In genomic region chr2:55152475-55153422, GRCh38 we compare ENCODE assay signal across 12 cellular contexts.
DNase-seq lines count a peak whose midpoint lies in the region; TF ChIP-seq lines count a peak whose summit lies in the region.
"Had no signal": no experiment of that assay in that cellular context is flagged by ENCODE, and none has a peak within 500 bp of the region (broad histone marks: within the 10 kb centered on the region; RNA-seq: fewer than 3 reads in every experiment).

No MANE protein-coding gene starts in this region.

- peaks cover 3% of the 10 kb centered on the region for H3K27me3 Mint-ChIP-seq in activated CD4-positive, alpha-beta T cell treated with anti-CD3 and anti-CD28 coated beads, Interleukin-2, amount 10 ng/mL, durations not matched to agents 24 days and 14 days
- no peaks in the 10 kb centered on the region for H3K27me3 Mint-ChIP-seq in activated CD4-positive, alpha-beta memory T cell treated with anti-CD3 and anti-CD28 coated beads, Interleukin-2, amount 10 ng/mL, durations not matched to agents 7 days and 5 days
- H3K27me3 Mint-ChIP-seq: activated CD4-positive, alpha-beta T cell treated with anti-CD3 and anti-CD28 coated beads, Interleukin-2, amount 10 ng/mL, durations not matched to agents 7 days and 5 days had no signal

- H3K4me3 ChIP-seq in esophagus muscularis mucosa (no peak overlapping the region), sigmoid colon (no peak overlapping the region), WERI-Rb-1 (ENCODE audit: low read depth, low read length) (no peak overlapping the region)
- H3K4me3 ChIP-seq: left lung, vagina had no signal

- TF ChIP-seq EP300 in esophagus muscularis mucosa (IDR thresholded peaks at IDR 0.05) (no peak), sigmoid colon (IDR thresholded peaks at IDR 0.05) (no peak)

- WGBS in esophagus muscularis mucosa: 81% methylated on average over 14 of the region's 14 CpGs
- 80 to 88% methylated on average over 14 of the region's 14 CpGs for WGBS in sigmoid colon, 2 donors

- intact Hi-C loops in esophagus muscularis mucosa (cut with DNase I) (loop anchor here (5.0 kb wide), 1 partner anchor 35 kb away; no protein-coding TSS in a partner anchor), sigmoid colon (cut with DNase I) (no loop called here)
- intact Hi-C loops in activated CD4-positive, alpha-beta T cell treated with anti-CD3 and anti-CD28 coated beads, Interleukin-2, amount 10 ng/mL, durations not matched to agents 24 days and 14 days (cut with micrococcal nuclease): no loop called here

- CTCF ChIA-PET in activated CD4-positive, alpha-beta memory T cell treated with anti-CD3 and anti-CD28 coated beads, Interleukin-2, amount 10 ng/mL, durations not matched to agents 7 days and 5 days (lab: Charles Lee): no interaction called here

- no peaks in the 10 kb centered on the region for H3K27me3 ChIP-seq in esophagus muscularis mucosa
- H3K27me3 ChIP-seq in sigmoid colon: no peaks in the 10 kb centered on the region
- H3K27me3 ChIP-seq in WERI-Rb-1 (ENCODE audit: insufficient read depth, low read depth, severe bottlenecking): no peaks in the 10 kb centered on the region
- H3K27me3 ChIP-seq: brain microvascular endothelial cell, left lung, vagina had no signal

- H3K4me1 ChIP-seq in esophagus muscularis mucosa (peaks cover 24 to 68% (median 66%) of the 10 kb centered on the region in 4 donors), sigmoid colon (peaks cover 0 to 73% (median 67%) of the 10 kb centered on the region in 4 donors)

- H3K9me3 Mint-ChIP-seq in activated CD4-positive, alpha-beta T cell treated with anti-CD3 and anti-CD28 coated beads, Interleukin-2, amount 10 ng/mL, durations not matched to agents 24 days and 14 days: no peaks in the 10 kb centered on the region
- H3K9me3 Mint-ChIP-seq in activated CD4-positive, alpha-beta memory T cell treated with anti-CD3 and anti-CD28 coated beads, Interleukin-2, amount 10 ng/mL, durations not matched to agents 7 days and 5 days: no peaks in the 10 kb centered on the region
- H3K9me3 Mint-ChIP-seq: activated CD4-positive, alpha-beta T cell treated with anti-CD3 and anti-CD28 coated beads, Interleukin-2, amount 10 ng/mL, durations not matched to agents 7 days and 5 days had no signal

- TF ChIP-seq CTCF in esophagus muscularis mucosa (IDR thresholded peaks at IDR 0.05) (no peak), sigmoid colon (IDR thresholded peaks at IDR 0.05) (no peak), WERI-Rb-1 (IDR thresholded peaks at IDR 0.05; ENCODE audit: low read depth, low read length) (no peak)

- H3K9me3 ChIP-seq in esophagus muscularis mucosa (no peaks in the 10 kb centered on the region), sigmoid colon (no peaks in the 10 kb centered on the region), WERI-Rb-1 (ENCODE audit: severe bottlenecking) (no peaks in the 10 kb centered on the region)
- H3K9me3 ChIP-seq: left lung, vagina had no signal

- H3K4me3 Mint-ChIP-seq in activated CD4-positive, alpha-beta T cell treated with anti-CD3 and anti-CD28 coated beads, Interleukin-2, amount 10 ng/mL, durations not matched to agents 24 days and 14 days: no peak overlapping the region
- H3K4me3 Mint-ChIP-seq in activated CD4-positive, alpha-beta memory T cell treated with anti-CD3 and anti-CD28 coated beads, Interleukin-2, amount 10 ng/mL, durations not matched to agents 7 days and 5 days: no peak overlapping the region
- H3K4me3 Mint-ChIP-seq: activated CD4-positive, alpha-beta T cell treated with anti-CD3 and anti-CD28 coated beads, Interleukin-2, amount 10 ng/mL, durations not matched to agents 7 days and 5 days had no signal

- POLR2A ChIA-PET in activated CD4-positive, alpha-beta memory T cell treated with anti-CD3 and anti-CD28 coated beads, Interleukin-2, amount 10 ng/mL, durations not matched to agents 7 days and 5 days (lab: Charles Lee): no interaction called here

- H3K27ac ChIP-seq in esophagus muscularis mucosa (replicated peaks in 1 of 4): peak overlapping the region; percentile 70 to 79 (median 75)
- peak overlapping the region in 3 of 4 donors; percentile 71 to 80 (median 78) for H3K27ac ChIP-seq in sigmoid colon
- H3K27ac ChIP-seq in WERI-Rb-1: no peak overlapping the region
- H3K27ac ChIP-seq: brain microvascular endothelial cell had no signal

- H3K27ac Mint-ChIP-seq in activated CD4-positive, alpha-beta T cell treated with anti-CD3 and anti-CD28 coated beads, Interleukin-2, amount 10 ng/mL, durations not matched to agents 24 days and 14 days: no peak overlapping the region
- H3K27ac Mint-ChIP-seq in activated CD4-positive, alpha-beta memory T cell treated with anti-CD3 and anti-CD28 coated beads, Interleukin-2, amount 10 ng/mL, durations not matched to agents 7 days and 5 days: no peak overlapping the region
- H3K27ac Mint-ChIP-seq: activated CD4-positive, alpha-beta T cell treated with anti-CD3 and anti-CD28 coated beads, Interleukin-2, amount 10 ng/mL, durations not matched to agents 7 days and 5 days had no signal

- DNase-seq in CD1c-positive myeloid dendritic cell (ENCODE audit: extremely low spot score) (peak; percentile 54), NCI-H2107 treated with DMSO at 0.1 percent for 48 hours (lab: John Stamatoyannopoulos, UW; ENCODE audit: unreplicated experiment) (peak; percentile 76), esophagus muscularis mucosa (ENCODE audit: extremely low spot score) (no peak), sigmoid colon (no peak), COLO668 (lab: John Stamatoyannopoulos, UW; ENCODE audit: unreplicated experiment) (no peak), WERI-Rb-1 (no peak)
- DNase-seq in activated CD4-positive, alpha-beta T cell treated with anti-CD3 and anti-CD28 coated beads, Interleukin-2, amount 10 ng/mL, durations not matched to agents 24 days and 14 days: no peak
- DNase-seq in activated CD4-positive, alpha-beta memory T cell treated with anti-CD3 and anti-CD28 coated beads, Interleukin-2, amount 10 ng/mL, durations not matched to agents 7 days and 5 days: no peak
- DNase-seq: activated CD4-positive, alpha-beta T cell treated with anti-CD3 and anti-CD28 coated beads, Interleukin-2, amount 10 ng/mL, durations not matched to agents 7 days and 5 days; brain microvascular endothelial cell; left lung had no signal

- H3K36me3 Mint-ChIP-seq in activated CD4-positive, alpha-beta T cell treated with anti-CD3 and anti-CD28 coated beads, Interleukin-2, amount 10 ng/mL, durations not matched to agents 24 days and 14 days (ENCODE audit: low read depth): no peaks in the 10 kb centered on the region
- H3K36me3 Mint-ChIP-seq in activated CD4-positive, alpha-beta memory T cell treated with anti-CD3 and anti-CD28 coated beads, Interleukin-2, amount 10 ng/mL, durations not matched to agents 7 days and 5 days (ENCODE audit: low read depth): no peaks in the 10 kb centered on the region

- TF ChIP-seq POLR2A in esophagus muscularis mucosa (IDR thresholded peaks at IDR 0.05; ENCODE audit: low read depth) (no peak), sigmoid colon (IDR thresholded peaks at IDR 0.05) (no peak)

- H3K36me3 ChIP-seq in esophagus muscularis mucosa (no peaks in the 10 kb centered on the region), sigmoid colon (no peaks in the 10 kb centered on the region), WERI-Rb-1 (no peaks in the 10 kb centered on the region)
- H3K36me3 ChIP-seq: brain microvascular endothelial cell, left lung, vagina had no signal

- H3K4me1 Mint-ChIP-seq in activated CD4-positive, alpha-beta T cell treated with anti-CD3 and anti-CD28 coated beads, Interleukin-2, amount 10 ng/mL, durations not matched to agents 24 days and 14 days: peaks cover 6% of the 10 kb centered on the region
- H3K4me1 Mint-ChIP-seq in activated CD4-positive, alpha-beta memory T cell treated with anti-CD3 and anti-CD28 coated beads, Interleukin-2, amount 10 ng/mL, durations not matched to agents 7 days and 5 days: peaks cover 7% of the 10 kb centered on the region

Comparison
In these comparisons a context has a peak if more than half of its experiments do, and no peak if none do; other contexts are left out.
1. DNase-seq: peak in CD1c-positive myeloid dendritic cell (single experiment) and NCI-H2107 treated with DMSO at 0.1 percent for 48 hours (single experiment); none in esophagus muscularis mucosa (single experiment), sigmoid colon (single experiment), COLO668 (single experiment), WERI-Rb-1 (single experiment), activated CD4-positive, alpha-beta T cell treated with anti-CD3 and anti-CD28 coated beads, Interleukin-2, amount 10 ng/mL, durations not matched to agents 24 days and 14 days (single experiment) and activated CD4-positive, alpha-beta memory T cell treated with anti-CD3 and anti-CD28 coated beads, Interleukin-2, amount 10 ng/mL, durations not matched to agents 7 days and 5 days (single experiment).